ENCODE assay signal across 8 cellular contexts in the genomic region with DNA sequence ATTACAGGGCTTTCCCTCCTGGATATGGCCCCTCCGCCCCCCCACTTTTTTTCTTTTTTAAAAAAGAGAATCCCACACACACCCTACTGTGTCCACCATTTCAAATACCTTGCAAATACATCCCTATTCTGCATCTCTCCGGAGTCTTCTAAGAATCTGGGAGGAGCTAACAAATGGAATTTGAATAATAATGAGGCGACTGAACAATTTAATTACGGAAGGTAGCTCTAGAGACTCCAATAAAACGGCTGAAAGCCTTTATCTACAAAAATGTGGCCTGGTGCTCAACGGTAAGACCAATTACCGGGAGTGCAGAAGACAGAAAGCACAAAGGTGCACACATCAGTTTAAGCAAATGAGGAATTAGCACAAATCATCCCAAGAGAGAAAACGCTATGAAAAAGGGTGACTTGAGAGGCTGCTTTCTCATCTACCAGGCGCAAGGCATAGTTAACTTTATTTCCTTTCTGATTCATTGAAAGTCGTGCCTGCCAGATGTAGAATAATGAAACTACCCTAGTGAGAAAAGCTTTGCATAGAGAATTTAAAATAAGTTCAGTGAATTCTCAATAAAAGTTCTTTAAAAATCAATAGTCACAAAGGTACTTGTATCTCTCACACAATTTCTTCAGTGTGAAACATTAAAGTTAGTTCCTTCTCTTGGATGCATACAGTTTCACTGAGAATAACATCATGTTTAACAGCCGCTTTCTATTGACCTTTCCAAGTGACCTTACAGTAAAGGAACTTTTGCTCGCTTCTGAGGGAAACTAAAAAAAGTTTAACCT. TPM values are rescaled to one million over a fixed set of nuclear protein-coding genes. Genes with fewer than 3 reads are reported as not detected.
DNase-seq lines count a peak whose midpoint lies in the region; ATAC-seq, FAIRE-seq and TF ChIP-seq lines count a peak whose summit lies in the region.

No MANE protein-coding gene starts in this region.

- peaks cover 6% of the 10 kb centered on the region for H3K4me1 Mint-ChIP-seq in progenitor cell of endocrine pancreas (ENCODE audit: low read depth)

- peaks cover 18% of the 10 kb centered on the region for H3K4me1 ChIP-seq in effector memory CD4-positive, alpha-beta T cell (ENCODE audit: control insufficient read depth, insufficient read depth, low read length, poor library complexity, severe bottlenecking)

- H3K27ac ChIP-seq in effector memory CD4-positive, alpha-beta T cell (ENCODE audit: insufficient read depth, low read length, poor library complexity, severe bottlenecking): no peak overlapping the region

- TF ChIP-seq CTCF in progenitor cell of endocrine pancreas (IDR thresholded peaks at IDR 0.05; ENCODE audit: unreplicated experiment): no peak

- H3K9me3 ChIP-seq in effector memory CD4-positive, alpha-beta T cell (ENCODE audit: control insufficient read depth, low read length): no peaks in the 10 kb centered on the region

- no peak for DNase-seq in GM12892 (ENCODE audit: insufficient read length)
- peak; percentile 38 for DNase-seq in NCI-H1436 treated with DMSO at 0.1 percent for 48 hours (lab: John Stamatoyannopoulos, UW)
- DNase-seq in effector memory CD4-positive, alpha-beta T cell: no peak
- DNase-seq in progenitor cell of endocrine pancreas (ENCODE audit: low spot score, unreplicated experiment): no peak
- DNase-seq in SKM-1 treated with dmso at 0.1 percent for 144 hours (lab: John Stamatoyannopoulos, UW; ENCODE audit: unreplicated experiment): no peak
- no peak for DNase-seq in COLO829 (ENCODE audit: low spot score)
- no peak for DNase-seq in activated CD4-positive, CD25-positive, alpha-beta regulatory T cell (lab: John Stamatoyannopoulos, UW)

- H3K4me3 Mint-ChIP-seq in progenitor cell of endocrine pancreas (ENCODE audit: low read depth): peak overlapping the region; percentile 76

- ATAC-seq in HG02870 (IDR thresholded peaks at IDR 0.05; ENCODE audit: unreplicated experiment): no peak

- TF ChIP-seq POLR2A in GM12892 (IDR thresholded peaks at IDR 0.05; ENCODE audit: low read depth, low read length): no peak

- peaks cover 80% of the 10 kb centered on the region for H3K27me3 Mint-ChIP-seq in progenitor cell of endocrine pancreas

- no peaks in the 10 kb centered on the region for H3K9me3 Mint-ChIP-seq in progenitor cell of endocrine pancreas (ENCODE audit: low read depth)

- H3K27ac Mint-ChIP-seq in progenitor cell of endocrine pancreas: peak overlapping the region; percentile 41

- H3K36me3 ChIP-seq in effector memory CD4-positive, alpha-beta T cell (ENCODE audit: control insufficient read depth, insufficient read depth, low read length): no peaks in the 10 kb centered on the region

- FAIRE-seq in GM12892 (lab: Jason Lieb, UNC): peak; percentile 50

- H3K4me3 ChIP-seq in effector memory CD4-positive, alpha-beta T cell (ENCODE audit: insufficient read depth, low read depth, low read length, poor library complexity, severe bottlenecking): peak overlapping the region; percentile 86

- no peaks in the 10 kb centered on the region for H3K27me3 ChIP-seq in effector memory CD4-positive, alpha-beta T cell (replicated peaks; ENCODE audit: control insufficient read depth, insufficient read depth, low read length, poor library complexity, severe bottlenecking)

- H3K36me3 Mint-ChIP-seq in progenitor cell of endocrine pancreas (ENCODE audit: insufficient read depth): no peaks in the 10 kb centered on the region

RNA-seq across cellular contexts. Expression of a gene that starts 1.6 kb away (rescaled TPM):
- polyA plus RNA-seq in GM12892 (2012; ENCODE audit: missing spikeins): 29.6 TPM
- 8.0 and 11.4 TPM in 2 replicates for total RNA-seq in progenitor cell of endocrine pancreas

RNA-seq across cellular contexts. Expression of a gene that starts 22.5 kb away (rescaled TPM):
- 4.3 TPM for polyA plus RNA-seq in GM12892 (2012; ENCODE audit: missing spikeins)
- 29.7 and 32.4 TPM in 2 replicates for total RNA-seq in progenitor cell of endocrine pancreas

RNA-seq across cellular contexts. Expression of a gene that starts 57.9 kb away (rescaled TPM):
- polyA plus RNA-seq in GM12892 (2012; ENCODE audit: missing spikeins): 79.4 TPM
- 36.0 and 36.2 TPM in 2 replicates for total RNA-seq in progenitor cell of endocrine pancreas
